7 cellular contexts compared by ENCODE assay signal in genomic region chr1:220218397-220219135, GRCh38. TPM values are rescaled to one million over a fixed set of nuclear protein-coding genes. Genes with fewer than 3 reads are reported as not detected.
A peak's percentile ranks its signal among the peaks of the same experiment; 100 is the strongest.
DNase-seq lines count a peak whose midpoint lies in the region; ATAC-seq and TF ChIP-seq lines count a peak whose summit lies in the region.
"Not testable (repeated sequence)": the region's sequence is repeated elsewhere in the genome, so short reads cannot be mapped to it uniquely, and the experiment has no call there.

No MANE protein-coding gene starts in this region.

- H3K4me2 ChIP-seq in parathyroid adenoma (ENCODE audit: low read length): not testable (repeated sequence)

- H3K9me3 ChIP-seq in cardiac muscle cell (ENCODE audit: low read depth); parathyroid adenoma (ENCODE audit: control insufficient read depth, low read length): not testable (repeated sequence)

- peak; percentile 64 for TF ChIP-seq CTCF in GM12865 (IDR thresholded peaks at IDR 0.05; ENCODE audit: insufficient read depth, low read depth, low read length, missing control alignments)
- TF ChIP-seq CTCF in cardiac muscle cell (IDR thresholded peaks at IDR 0.05; ENCODE audit: low read depth, low read length): peak; percentile 68
- TF ChIP-seq CTCF in parathyroid adenoma (IDR thresholded peaks at IDR 0.05): peak; percentile 37

- DNase-seq in GM12865 (ENCODE audit: low read depth): peak; percentile 88
- peak; percentile 46 for DNase-seq in NCI-H1092 (lab: John Stamatoyannopoulos, UW)
- DNase-seq in SK-N-DZ (ENCODE audit: low spot score): peak; percentile 17
- DNase-seq in amniotic stem cell (lab: John Stamatoyannopoulos, UW): peak; percentile 13
- DNase-seq in cardiac muscle cell (ENCODE audit: low read depth in 1 of 2, low spot score in 1 of 2): peak; percentile 75 to 82

- H3K9ac ChIP-seq in parathyroid adenoma: not testable (repeated sequence)

- not testable (repeated sequence) for H3K4me1 ChIP-seq in cardiac muscle cell (ENCODE audit: low read depth); parathyroid adenoma

- not testable (repeated sequence) for H3K4me3 ChIP-seq in GM12865 (ENCODE audit: low read depth, low read length); cardiac muscle cell; parathyroid adenoma (ENCODE audit: low read depth, low read length)

- not testable (repeated sequence) for H3K36me3 ChIP-seq in cardiac muscle cell; parathyroid adenoma (ENCODE audit: control insufficient read depth, insufficient read depth, low read length)

- not testable (repeated sequence) for H3K79me2 ChIP-seq in parathyroid adenoma

- not testable (repeated sequence) for H3K27me3 ChIP-seq in cardiac muscle cell; parathyroid adenoma (ENCODE audit: control insufficient read depth, insufficient read depth, low read length)

- not testable (repeated sequence) for H3K27ac ChIP-seq in cardiac muscle cell, parathyroid adenoma

- not testable (repeated sequence) for H2AFZ ChIP-seq in parathyroid adenoma

- peak; percentile 37 for ATAC-seq in HG02759 (IDR thresholded peaks at IDR 0.05; ENCODE audit: unreplicated experiment)

RNA-seq across cellular contexts. Expression of gene RAB3GAP2, which starts 53.7 kb away (rescaled TPM):
- 14.0 and 16.2 TPM in 2 replicates for polyA plus RNA-seq in SK-N-DZ (2014; cell fraction: cytosol; rRNA removed)
- 15.0 and 22.5 TPM in 2 replicates for polyA plus RNA-seq in SK-N-DZ (2014; cell fraction: nucleus; rRNA removed)
- total RNA-seq in cardiac muscle cell: 10.0 and 14.5 TPM in 2 replicates
- polyA plus RNA-seq in cardiac muscle cell: 9.9 and 17.6 TPM in 2 replicates

Comparison
In these comparisons a context has a peak if more than half of its experiments do, and no peak if none do; other contexts are left out.
1. DNase-seq: peak in every context shown above with its lines; median percentile 88 in GM12865; 78 in cardiac muscle cell; 46 in NCI-H1092; 17 in SK-N-DZ; 13 in amniotic stem cell.